ENCODE assay signal across 1 cellular context in genomic region chr5:122163151-122164069, GRCh38.
TF ChIP-seq lines count a peak whose summit lies in the region.

No MANE protein-coding gene starts in this region.

TF ChIP-seq in A549, 52 proteins besides CTCF, POLR2A, EP300 and RAD21 (continued from another document):
- TF ChIP-seq CEBPB (IDR thresholded peaks at IDR 0.05) (0 out of 4 replicates have a peak, but pooled peaks of 1 of the 2 experiments have one; percentile 8), EHF (CRISPR knock-in tag; IDR thresholded peaks at IDR 0.05) (no peak)
